Comparison of ENCODE assay signal across 19 cellular contexts in the genomic region with DNA sequence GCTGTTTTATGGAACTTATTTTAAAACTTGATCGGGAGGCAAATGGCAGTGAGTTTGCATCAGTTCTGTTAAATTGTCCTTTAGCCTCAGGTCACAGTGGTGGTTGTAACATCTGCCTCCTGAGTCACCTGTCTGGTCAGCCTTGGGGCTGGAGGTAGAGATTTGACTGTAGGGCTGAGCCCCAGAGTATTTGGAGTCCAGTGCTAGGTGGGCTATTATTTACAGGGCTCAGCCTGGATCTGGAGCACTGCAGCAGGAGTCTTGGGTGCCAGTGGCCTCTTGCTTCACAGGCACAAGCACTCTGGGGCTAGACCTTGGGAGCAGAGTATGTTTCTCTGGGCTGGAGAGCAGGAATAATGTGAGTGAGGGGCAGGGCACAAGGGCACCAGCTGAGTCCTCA. TPM values are rescaled to one million over a fixed set of nuclear protein-coding genes. Genes with fewer than 3 reads are reported as not detected.
DNase-seq lines count a peak whose midpoint lies in the region; TF ChIP-seq lines count a peak whose summit lies in the region.
"Had no signal": no experiment of that assay in that cellular context is flagged by ENCODE, and none has a peak within 500 bp of the region (broad histone marks: within the 10 kb centered on the region; RNA-seq: fewer than 3 reads in every experiment).

No MANE protein-coding gene starts in this region.

- no peak overlapping the region for H4K5ac ChIP-seq in H9 (ENCODE audit: insufficient read length, low read depth, low read length)

- intact Hi-C loops in Caco-2 (cut with micrococcal nuclease; ENCODE audit: unreplicated experiment), result no loop called here

- H3K9me3 Mint-ChIP-seq in H9, result no peaks in the 10 kb centered on the region
- no peaks in the 10 kb centered on the region for H3K9me3 Mint-ChIP-seq in endodermal cell
- no peaks in the 10 kb centered on the region for H3K9me3 Mint-ChIP-seq in Caco-2 (ENCODE audit: unreplicated experiment)
- H3K9me3 Mint-ChIP-seq: HFFc6 had no signal

- no peak overlapping the region for H2BK5ac ChIP-seq in H9 (ENCODE audit: insufficient read length, low read length)

- H4K91ac ChIP-seq in H9 (ENCODE audit: insufficient read length, low read depth, low read length), result no peak overlapping the region

- H3T11ph ChIP-seq in H9 (ENCODE audit: low read length), result no peak overlapping the region

- H3K4ac ChIP-seq in H9 (ENCODE audit: low read depth, low read length), result no peak overlapping the region

- no peak overlapping the region for H3K4me2 ChIP-seq in H9 (ENCODE audit: insufficient read depth, insufficient read length, low read length)
- H3K4me2 ChIP-seq in osteoblast (ENCODE audit: insufficient read depth, low read length), result no peak overlapping the region
- H3K4me2 ChIP-seq: A549, BLaER1 had no signal

- H3K9ac ChIP-seq in H9 (ENCODE audit: extremely low read depth, insufficient read length, low read length) (no peak overlapping the region), endodermal cell (ENCODE audit: extremely low read depth, low read length, poor library complexity, severe bottlenecking) (no peak overlapping the region)
- H3K9ac ChIP-seq: BLaER1, GM23248 had no signal

- TF ChIP-seq CTCF in H9 (conservative IDR thresholded peaks at IDR 0.05), result no peak
- TF ChIP-seq CTCF in endodermal cell (conservative IDR thresholded peaks at IDR 0.05), result no peak
- no peak for TF ChIP-seq CTCF in osteoblast (IDR thresholded peaks at IDR 0.05; ENCODE audit: extremely low read depth, low read depth, low read length)
- TF ChIP-seq CTCF in Caco-2 (IDR thresholded peaks at IDR 0.05; ENCODE audit: insufficient read depth in 1 of 2, low read depth in 1 of 2, low read length in 1 of 2, severe bottlenecking in 1 of 2, unreplicated experiment in 1 of 2), result no peak

- no peak overlapping the region for H4K8ac ChIP-seq in H9 (replicated peaks; ENCODE audit: insufficient read length, low read depth, low read length)

- H3K36me3 ChIP-seq in endodermal cell (ENCODE audit: control insufficient read depth, insufficient read depth, low read length), result peaks cover 23% of the 10 kb centered on the region
- H3K36me3 ChIP-seq in osteoblast (ENCODE audit: insufficient read depth, low read length), result no peaks in the 10 kb centered on the region
- no peaks in the 10 kb centered on the region for H3K36me3 ChIP-seq in Caco-2 (ENCODE audit: control insufficient read depth, insufficient read depth, low read length)
- H3K36me3 ChIP-seq: BLaER1 had no signal

- no peak overlapping the region for H3K4me3 Mint-ChIP-seq in H9
- no peak overlapping the region for H3K4me3 Mint-ChIP-seq in endodermal cell
- H3K4me3 Mint-ChIP-seq in Caco-2 (ENCODE audit: unreplicated experiment), result no peak overlapping the region
- H3K4me3 Mint-ChIP-seq: CD14-positive monocyte; CD4-positive, alpha-beta memory T cell; HFFc6 had no signal

- H2BK15ac ChIP-seq in H9 (ENCODE audit: low read depth, low read length), result no peak overlapping the region

- H3K4me1 Mint-ChIP-seq in H9, result peaks cover 66 to 69% of the 10 kb centered on the region in 2 experiments
- peaks cover 47% of the 10 kb centered on the region for H3K4me1 Mint-ChIP-seq in endodermal cell
- H3K4me1 Mint-ChIP-seq in Caco-2 (ENCODE audit: low read depth, unreplicated experiment), result peaks cover 18% of the 10 kb centered on the region
- H3K4me1 Mint-ChIP-seq: CD4-positive, alpha-beta memory T cell had no signal

- H3K23me2 ChIP-seq in H9 (ENCODE audit: insufficient read length, low read depth, low read length, poor library complexity, severe bottlenecking), result no peaks in the 10 kb centered on the region

- H2BK12ac ChIP-seq in H9 (ENCODE audit: insufficient read length, low read depth, low read length), result no peak overlapping the region

- POLR2A ChIA-PET in Caco-2 (lab: Charles Lee), result no interaction called here

- H3K4me1 ChIP-seq in H9 (ENCODE audit: insufficient read depth, low read length) (peaks cover 15% of the 10 kb centered on the region), endodermal cell (ENCODE audit: control insufficient read depth, insufficient read depth, low read length) (peaks cover 24% of the 10 kb centered on the region), osteoblast (ENCODE audit: insufficient read depth, low read length) (peaks cover 31% of the 10 kb centered on the region), Caco-2 (no peaks in the 10 kb centered on the region)
- H3K4me1 ChIP-seq: A549, BLaER1 had no signal

- peaks cover 17% of the 10 kb centered on the region for H3K79me1 ChIP-seq in H9 (ENCODE audit: insufficient read depth, low read depth, low read length, poor library complexity, severe bottlenecking)

- H3K27ac Mint-ChIP-seq in H9, result peak overlapping the region; percentile 23 to 65 (median 40); a peak in 3 of 7 replicates
- peak overlapping the region; percentile 75 for H3K27ac Mint-ChIP-seq in endodermal cell
- no peak overlapping the region for H3K27ac Mint-ChIP-seq in Caco-2 (ENCODE audit: unreplicated experiment)
- H3K27ac Mint-ChIP-seq: CD4-positive, alpha-beta memory T cell; HFFc6 had no signal

- BruUV-seq in Caco-2 (replicated peaks; lab: Mats Ljungman, UMichigan), result no TSS peak

- H2AFZ ChIP-seq in H9 (ENCODE audit: low read length), result no peak overlapping the region
- no peak overlapping the region for H2AFZ ChIP-seq in osteoblast (ENCODE audit: low read length)
- H2AFZ ChIP-seq: GM23248 had no signal

- no peak overlapping the region for H3K56ac ChIP-seq in H9 (ENCODE audit: insufficient read length, low read depth, low read length)

- H3K9me3 ChIP-seq in H9 (ENCODE audit: control insufficient read depth, low read depth, low read length) (no peaks in the 10 kb centered on the region), endodermal cell (ENCODE audit: control insufficient read depth, low read length) (no peaks in the 10 kb centered on the region), osteoblast (ENCODE audit: low read depth, low read length) (peaks cover under 1% of the 10 kb centered on the region), Caco-2 (no peaks in the 10 kb centered on the region)
- H3K9me3 ChIP-seq: A549 had no signal

- H2AK5ac ChIP-seq in H9 (ENCODE audit: insufficient read length, low read length), result no peak overlapping the region

- H3K79me2 ChIP-seq in H9 (ENCODE audit: insufficient read depth, low read length), result peaks cover 49% of the 10 kb centered on the region
- H3K79me2 ChIP-seq in osteoblast (ENCODE audit: insufficient read depth, low read length), result peaks cover 63% of the 10 kb centered on the region

- DNase-seq in H9 (no peak), endodermal cell (no peak), osteoblast (ENCODE audit: insufficient read length, low spot score, missing footprints) (peak; percentile 60), 8988T (no peak), Caco-2 (no peak), COR-L47 (lab: John Stamatoyannopoulos, UW) (no peak)
- DNase-seq: AML-193; CD4-positive, alpha-beta memory T cell; DMS 273 treated with DMSO at 0.1 percent for 48 hours; DMS53; DND-41; EL; GM23248; HFFc6 had no signal

- H3K36me3 Mint-ChIP-seq in H9 (ENCODE audit: insufficient read depth in 1 of 3, low read depth in 3 of 3) (peaks cover 2 to 15% (median 10%) of the 10 kb centered on the region in 3 experiments; a peak in 5 of 7 replicates), endodermal cell (ENCODE audit: low read depth) (peaks cover 28% of the 10 kb centered on the region), Caco-2 (ENCODE audit: insufficient read depth, unreplicated experiment) (peaks cover 6% of the 10 kb centered on the region)
- H3K36me3 Mint-ChIP-seq: CD14-positive monocyte; CD4-positive, alpha-beta memory T cell had no signal

- H3K27me3 ChIP-seq in H9 (ENCODE audit: insufficient read depth, low read length) (no peaks in the 10 kb centered on the region), endodermal cell (ENCODE audit: control insufficient read depth, insufficient read depth, low read length, poor library complexity, severe bottlenecking) (no peaks in the 10 kb centered on the region), osteoblast (ENCODE audit: insufficient read depth, low read length) (no peaks in the 10 kb centered on the region), Caco-2 (replicated peaks; ENCODE audit: control insufficient read depth, insufficient read depth, low read length) (no peaks in the 10 kb centered on the region)
- H3K27me3 ChIP-seq: BLaER1 had no signal

- H2BK20ac ChIP-seq in H9 (ENCODE audit: low read depth, low read length, poor library complexity, severe bottlenecking), result no peak overlapping the region

- no peak overlapping the region for H3K4me3 ChIP-seq in endodermal cell (ENCODE audit: low read length)
- no peak overlapping the region for H3K4me3 ChIP-seq in osteoblast (ENCODE audit: insufficient read depth, low read length)
- no peak overlapping the region for H3K4me3 ChIP-seq in Caco-2 (ENCODE audit: low read depth, low read length)
- H3K4me3 ChIP-seq: A549, BLaER1, GM12878, GM23248 had no signal

- H4K20me1 ChIP-seq in H9 (ENCODE audit: control insufficient read depth, insufficient read depth, insufficient read length), result no peaks in the 10 kb centered on the region
- peaks cover 17% of the 10 kb centered on the region for H4K20me1 ChIP-seq in osteoblast (ENCODE audit: insufficient read depth, low read length)
- H4K20me1 ChIP-seq: BLaER1 had no signal

- no peak overlapping the region for H2BK120ac ChIP-seq in H9 (ENCODE audit: low read depth, low read length, poor library complexity, severe bottlenecking)

- WGBS in H9 (ENCODE audit: extremely low coverage, insufficient read length, low lambda C conversion rate), result no CpG with 5 or more reads among the region's 1 CpG
- 83 to 92% methylated on average over 1 of the region's 1 CpG for WGBS in endodermal cell (ENCODE audit: insufficient coverage in 1 of 2, insufficient read length in 1 of 2), 2 experiments

- H3K14ac ChIP-seq in H9 (ENCODE audit: insufficient read depth, low read length), result no peak overlapping the region

- H3K27me3 Mint-ChIP-seq in H9 (ENCODE audit: low read depth), result no peaks in the 10 kb centered on the region
- H3K27me3 Mint-ChIP-seq in endodermal cell (ENCODE audit: insufficient read depth), result no peaks in the 10 kb centered on the region
- H3K27me3 Mint-ChIP-seq in Caco-2 (ENCODE audit: insufficient read depth, unreplicated experiment), result no peaks in the 10 kb centered on the region

- no peak overlapping the region for H3K27ac ChIP-seq in H9 (ENCODE audit: insufficient read length, low read depth, low read length)
- H3K27ac ChIP-seq in endodermal cell (ENCODE audit: low read depth, low read length), result no peak overlapping the region
- H3K27ac ChIP-seq in osteoblast (ENCODE audit: low read depth, low read length), result no peak overlapping the region
- H3K27ac ChIP-seq: A549, BLaER1, GM23248, HL-60 had no signal

- CTCF ChIA-PET in Caco-2 (lab: Charles Lee), result interaction anchor here (0.8 kb wide), 1 partner anchor 82 kb away, joined by 4 read pairs; no protein-coding TSS in a partner anchor

- no peak overlapping the region for H3K23ac ChIP-seq in H9 (ENCODE audit: insufficient read length, low read depth, low read length)

- no peak overlapping the region for H3K18ac ChIP-seq in H9 (ENCODE audit: insufficient read length, low read depth, low read length)

RNA-seq across cellular contexts. Expression of a gene that starts 32.8 kb away (rescaled TPM):
- 112 and 117 TPM in 2 replicates for total RNA-seq in H9 (2021)
- 10 to 100 TPM; 71.9 to 73.3 TPM for total RNA-seq in endodermal cell
- 56.9 TPM for polyA plus RNA-seq in endodermal cell (2013, experiment 1 of 2)
- 50.0 TPM for polyA plus RNA-seq in endodermal cell (2013, experiment 2 of 2)
- 2.5 and 2.7 TPM in 2 replicates for total RNA-seq in osteoblast
- 27.7 and 29.0 TPM in 2 replicates for total RNA-seq in Caco-2 (2022)
- total RNA-seq: CD4-positive, alpha-beta memory T cell had no signal
